ENCODE assay signal across 20 cellular contexts in genomic region chr5:28914302-28914701, GRCh38.
"Had no signal": no experiment of that assay in that cellular context is flagged by ENCODE, and none has a peak within 500 bp of the region (broad histone marks: within the 10 kb centered on the region; RNA-seq: fewer than 3 reads in every experiment).

No MANE protein-coding gene starts in this region.

- H3K27me3 ChIP-seq: gastroesophageal sphincter, heart right ventricle, right lobe of liver, testis, upper lobe of right lung had no signal

- H3K36me3 ChIP-seq: gastroesophageal sphincter, heart right ventricle, right lobe of liver, upper lobe of right lung had no signal

- H3K4me3 Mint-ChIP-seq: activated B cell treated with CpG ODN at 0.5 μM for 24 hours; activated CD8-positive, alpha-beta T cell treated with anti-CD3 and anti-CD28 coated beads, Interleukin-2, amount 10 ng/mL, durations not matched to agents 7 days and 5 days; activated naive CD8-positive, alpha-beta T cell; mesothelial cell of epicardium; nephron progenitor cell; stimulated activated naive CD8-positive, alpha-beta T cell treated with anti-CD3 and anti-CD28 coated beads, Interleukin-15, Interleukin-2, amounts not matched to agents 100 ng/mL and 50 ng/mL, for 24 hours had no signal

- H3K9me3 ChIP-seq: gastroesophageal sphincter, right lobe of liver, testis, upper lobe of right lung had no signal

- H3K27ac ChIP-seq: gastroesophageal sphincter, heart right ventricle, right lobe of liver, testis, upper lobe of right lung had no signal

- H3K27me3 Mint-ChIP-seq: activated B cell treated with CpG ODN at 0.5 μM for 24 hours; activated naive CD8-positive, alpha-beta T cell; stimulated activated naive CD8-positive, alpha-beta T cell treated with anti-CD3 and anti-CD28 coated beads, Interleukin-15, Interleukin-2, amounts not matched to agents 100 ng/mL and 50 ng/mL, for 24 hours had no signal

- H3K27ac Mint-ChIP-seq: activated B cell treated with CpG ODN at 0.5 μM for 24 hours; activated CD8-positive, alpha-beta T cell treated with anti-CD3 and anti-CD28 coated beads, Interleukin-2, amount 10 ng/mL, durations not matched to agents 7 days and 5 days; activated naive CD8-positive, alpha-beta T cell; mesothelial cell of epicardium; nephron progenitor cell; stimulated activated naive CD8-positive, alpha-beta T cell treated with anti-CD3 and anti-CD28 coated beads, Interleukin-15, Interleukin-2, amounts not matched to agents 100 ng/mL and 50 ng/mL, for 24 hours had no signal

- DNase-seq: activated B cell treated with CpG ODN at 0.5 μM for 24 hours; activated CD4-positive, alpha-beta T cell treated with anti-CD3 and anti-CD28 coated beads for 48 hours; activated CD8-positive, alpha-beta memory T cell treated with anti-CD3 and anti-CD28 coated beads, Interleukin-2, amount 50 U/mL, for 4 hours; activated CD8-positive, alpha-beta T cell treated with anti-CD3 and anti-CD28 coated beads, Interleukin-2, amount 10 ng/mL, durations not matched to agents 7 days and 5 days; activated gamma-delta T cell treated with Interleukin-2 at 50 U/mL for 16 hours; activated T-cell treated with anti-CD3 and anti-CD28 coated beads, Interleukin-2, amount 50 U/mL, for 48 hours; amniotic stem cell; caudate nucleus; erythroblast; heart right ventricle; left cardiac atrium; nephron progenitor cell; right lobe of liver; testis; upper lobe of right lung had no signal

- H3K4me1 ChIP-seq: gastroesophageal sphincter, heart right ventricle, right lobe of liver, testis, upper lobe of right lung had no signal

- H3K9me3 Mint-ChIP-seq: nephron progenitor cell had no signal

- ATAC-seq: activated CD8-positive, alpha-beta T cell treated with anti-CD3 and anti-CD28 coated beads, Interleukin-2, amount 10 ng/mL, durations not matched to agents 7 days and 5 days; gastroesophageal sphincter; heart right ventricle; left cardiac atrium; right lobe of liver; upper lobe of right lung had no signal

- H3K4me3 ChIP-seq: gastroesophageal sphincter, heart right ventricle, lung, right lobe of liver, testis, upper lobe of right lung had no signal

- H3K4me1 Mint-ChIP-seq: activated B cell treated with CpG ODN at 0.5 μM for 24 hours, mesothelial cell of epicardium, nephron progenitor cell had no signal
